Comparison of ENCODE assay signal across 21 cellular contexts in genomic region chr17:76673729-76674128, GRCh38. TPM values are rescaled to one million over a fixed set of nuclear protein-coding genes. Genes with fewer than 3 reads are reported as not detected.
DNase-seq lines count a peak whose midpoint lies in the region; ATAC-seq and TF ChIP-seq lines count a peak whose summit lies in the region.
"Had no signal": no experiment of that assay in that cellular context is flagged by ENCODE, and none has a peak within 500 bp of the region (broad histone marks: within the 10 kb centered on the region; RNA-seq: fewer than 3 reads in every experiment).

No MANE protein-coding gene starts in this region.

- H3K27ac ChIP-seq in left ventricle myocardium inferior (replicated peaks) (peak overlapping the region; percentile 93), right cardiac atrium (ENCODE audit: low read length) (no peak overlapping the region), transverse colon (peak overlapping the region; percentile 89 to 96 (median 94))
- no peak overlapping the region for H3K27ac ChIP-seq in CD4-positive, alpha-beta memory T cell (ENCODE audit: low read depth, low read length)
- H3K27ac ChIP-seq: A549, foreskin keratinocyte, SJCRH30 had no signal

- CTCF ChIA-PET in CD4-positive, alpha-beta memory T cell (lab: Charles Lee; ENCODE audit: partially characterized antibody) = interaction anchor here (0.7 to 2.3 kb wide), 4 partner anchors 10 to 151 kb away, joined by 3 to 8 read pairs (median 4); no protein-coding TSS in a partner anchor

- H3K27me3 ChIP-seq in left ventricle myocardium inferior (ENCODE audit: low read depth) = no peaks in the 10 kb centered on the region
- no peaks in the 10 kb centered on the region for H3K27me3 ChIP-seq in right cardiac atrium (ENCODE audit: control insufficient read depth, insufficient read depth)
- H3K27me3 ChIP-seq in transverse colon = no peaks in the 10 kb centered on the region
- no peaks in the 10 kb centered on the region for H3K27me3 ChIP-seq in CD4-positive, alpha-beta memory T cell (ENCODE audit: insufficient read depth, low read length)
- H3K27me3 ChIP-seq: foreskin keratinocyte, SJCRH30, upper lobe of left lung had no signal

- H3K36me3 Mint-ChIP-seq in CD4-positive, alpha-beta memory T cell = peaks cover 0 to 7% of the 10 kb centered on the region in 2 donors

- no peak for TF ChIP-seq EP300 in transverse colon (IDR thresholded peaks at IDR 0.05; ENCODE audit: low read depth)

- H3K9me3 ChIP-seq in left ventricle myocardium inferior (replicated peaks) (no peaks in the 10 kb centered on the region), right cardiac atrium (ENCODE audit: control insufficient read depth, low read length) (no peaks in the 10 kb centered on the region), transverse colon (no peaks in the 10 kb centered on the region)
- no peaks in the 10 kb centered on the region for H3K9me3 ChIP-seq in CD4-positive, alpha-beta memory T cell (ENCODE audit: control insufficient read depth in 1 of 2, low read length in 2 of 2)
- H3K9me3 ChIP-seq: A549, SJCRH30, upper lobe of left lung had no signal

- POLR2A ChIA-PET in CD4-positive, alpha-beta memory T cell (lab: Charles Lee; ENCODE audit: partially characterized antibody) = interaction anchor here (1.5 kb wide), 1 partner anchor 117 kb away, joined by 3 read pairs; no protein-coding TSS in a partner anchor

- intact Hi-C loops in left ventricle myocardium inferior (cut with micrococcal nuclease) = loop anchor here (10.0 kb wide), 2 partner anchors 51 to 149 kb away; partner anchors contain the start of genes JMJD6 and METTL23
- intact Hi-C loops in right cardiac atrium (cut with DNase I) = no loop called here
- intact Hi-C loops in transverse colon (cut with DNase I; ENCODE audit: low total_unique reads) = no loop called here
- intact Hi-C loops in CD4-positive, alpha-beta memory T cell (cut with micrococcal nuclease) = loop anchor here (5.0 to 10.0 kb wide), 3 partner anchors 51 to 219 kb away; partner anchors contain the start of genes JMJD6, METTL23 and UBE2O

- H3K4me3 ChIP-seq in left ventricle myocardium inferior (no peak overlapping the region), right cardiac atrium (ENCODE audit: low read length) (no peak overlapping the region), fibroblast of mammary gland (ENCODE audit: control insufficient read depth, low read depth, low read length) (no peak overlapping the region), transverse colon (no peak overlapping the region)
- H3K4me3 ChIP-seq in CD4-positive, alpha-beta memory T cell (ENCODE audit: low read length in 2 of 2) = no peak overlapping the region
- H3K4me3 ChIP-seq: A549, SJCRH30, upper lobe of left lung had no signal

- TF ChIP-seq CTCF in left ventricle myocardium inferior (IDR thresholded peaks at IDR 0.05; ENCODE audit: borderline replicate concordance) = no peak
- TF ChIP-seq CTCF in fibroblast of mammary gland (conservative IDR thresholded peaks at IDR 0.05; ENCODE audit: control insufficient read depth, insufficient read depth, low read depth, low read length) = no peak
- no peak for TF ChIP-seq CTCF in transverse colon (IDR thresholded peaks at IDR 0.05)

- no peak for TF ChIP-seq POLR2A in transverse colon (IDR thresholded peaks at IDR 0.05)

- ATAC-seq in right cardiac atrium = no peak
- ATAC-seq in HG03280 (IDR thresholded peaks at IDR 0.05; ENCODE audit: unreplicated experiment) = no peak
- ATAC-seq: A549, foreskin keratinocyte, PC-3 had no signal

- DNase-seq in left ventricle myocardium inferior = no peak
- DNase-seq in right cardiac atrium = no peak
- peak; percentile 86 for DNase-seq in RPMI7951 (ENCODE audit: low read depth)
- DNase-seq in fibroblast of mammary gland (ENCODE audit: low read depth) = peak; percentile 60
- DNase-seq in transverse colon = no peak
- no peak for DNase-seq in GM03348 (ENCODE audit: low spot score)
- no peak for DNase-seq in CD4-positive, alpha-beta memory T cell
- DNase-seq: activated effector memory CD4-positive, alpha-beta T cell treated with Interleukin-2 at 50 U/mL for 16 hours; endodermal cell; foreskin keratinocyte; Kasumi-1; NCI-H1105 treated with DMSO at 0.1 percent for 48 hours; PC-3; SJCRH30; stimulated activated CD4-positive, alpha-beta T cell treated with anti-CD3 and anti-CD28 coated beads, Interleukin-12 subunit alpha, Interleukin-12 subunit beta, amount 100 ng/mL, for 4 hours; stimulated activated naive CD4-positive, alpha-beta T cell treated with Interleukin-2 at 50 U/mL for 16 hours; upper lobe of left lung had no signal

- peaks cover 26% of the 10 kb centered on the region for H3K4me1 ChIP-seq in left ventricle myocardium inferior
- peaks cover 4% of the 10 kb centered on the region for H3K4me1 ChIP-seq in right cardiac atrium (ENCODE audit: control insufficient read depth, insufficient read depth, low read length)
- H3K4me1 ChIP-seq in transverse colon = peaks cover 10 to 43% (median 35%) of the 10 kb centered on the region in 4 donors
- H3K4me1 ChIP-seq in CD4-positive, alpha-beta memory T cell (ENCODE audit: insufficient read depth, low read length) = peaks cover 48% of the 10 kb centered on the region

- in situ Hi-C loops in transverse colon (cut with MboI; ENCODE audit: low pct_ligation_motif_present in 1 of 4, low pct_unique_long_range_greater_than_20kb in 1 of 4, low sequenced_read_pairs in 3 of 4) = no loop called here

- 76% methylated on average over 5 of the region's 5 CpGs for WGBS in right cardiac atrium
- 69 to 72% methylated on average over 2 to 5 of the region's 5 CpGs for WGBS in transverse colon (ENCODE audit: low coverage in 1 of 2), 2 donors

- H3K27ac Mint-ChIP-seq in CD4-positive, alpha-beta memory T cell = peak overlapping the region in 2 of 7 donors; percentile 35 to 57
- H3K27ac Mint-ChIP-seq: endodermal cell had no signal

- peaks cover 24% of the 10 kb centered on the region for H3K36me3 ChIP-seq in left ventricle myocardium inferior
- H3K36me3 ChIP-seq in transverse colon = no peaks in the 10 kb centered on the region
- no peaks in the 10 kb centered on the region for H3K36me3 ChIP-seq in CD4-positive, alpha-beta memory T cell (ENCODE audit: insufficient read depth, low read length)
- H3K36me3 ChIP-seq: SJCRH30 had no signal

- H3K4me1 Mint-ChIP-seq in CD4-positive, alpha-beta memory T cell = peaks cover 22 to 32% (median 29%) of the 10 kb centered on the region in 4 donors

- H3K9me3 Mint-ChIP-seq in CD4-positive, alpha-beta memory T cell = no peaks in the 10 kb centered on the region

- peak overlapping the region in 3 of 8 donors; percentile 17 to 54 (median 46) for H3K4me3 Mint-ChIP-seq in CD4-positive, alpha-beta memory T cell
- H3K4me3 Mint-ChIP-seq: endodermal cell had no signal

- H3K27me3 Mint-ChIP-seq in CD4-positive, alpha-beta memory T cell = no peaks in the 10 kb centered on the region

RNA-seq across cellular contexts. Expression of gene ST6GALNAC1, which starts 30.2 kb away (rescaled TPM):
- total RNA-seq in left ventricle myocardium inferior (3.1 TPM), right cardiac atrium (1 to 10 TPM; 2.4 to 5.0 (median 3.2) TPM), transverse colon (100 to 1,000 TPM; 121 to 281 (median 182) TPM)
- polyA plus RNA-seq in right cardiac atrium = 2.5 TPM
- not detected in 2 replicates for total RNA-seq in RPMI7951 (2014; rRNA removed; shearing (Covaris generic))
- total RNA-seq in CD4-positive, alpha-beta memory T cell = 10 to 100 TPM; 12.7 to 14.6 TPM
- 10 to 100 TPM; 14.3 to 45.8 TPM for polyA plus RNA-seq in CD4-positive, alpha-beta memory T cell
- total RNA-seq: endodermal cell, G401, renal cortical epithelial cell, SJCRH30 had no signal

RNA-seq across cellular contexts. Expression of gene MXRA7, which starts 37.0 kb away (rescaled TPM):
- total RNA-seq in left ventricle myocardium inferior = 411 TPM
- 100 to 1,000 TPM; 461 to 558 (median 512) TPM for total RNA-seq in right cardiac atrium
- 473 TPM for polyA plus RNA-seq in right cardiac atrium
- total RNA-seq in RPMI7951 (2014; rRNA removed; shearing (Covaris generic)) = 59.6 and 59.9 TPM in 2 replicates
- 100 to 1,000 TPM in 1 of 4 donors, 10 to 100 TPM in 3; 31.0 to 633 (median 52.5) TPM for total RNA-seq in transverse colon
- total RNA-seq in CD4-positive, alpha-beta memory T cell = 1 to 10 TPM; 6.3 to 9.2 TPM
- 10 to 100 TPM in 1 of 2 donors, 1 to 10 TPM in 1; 5.3 to 15.0 TPM for polyA plus RNA-seq in CD4-positive, alpha-beta memory T cell

RNA-seq across cellular contexts. Expression of gene JMJD6, which starts 52.7 kb away (rescaled TPM):
- total RNA-seq in left ventricle myocardium inferior (65.2 TPM), right cardiac atrium (10 to 100 TPM; 44.7 to 58.8 (median 57.2) TPM), transverse colon (10 to 100 TPM; 25.4 to 58.4 (median 26.9) TPM)
- polyA plus RNA-seq in right cardiac atrium = 36.7 TPM
- 24.9 and 26.2 TPM in 2 replicates for total RNA-seq in RPMI7951 (2014; rRNA removed; shearing (Covaris generic))
- 10 to 100 TPM; 59.4 to 62.1 TPM for total RNA-seq in CD4-positive, alpha-beta memory T cell
- polyA plus RNA-seq in CD4-positive, alpha-beta memory T cell = 10 to 100 TPM; 22.1 to 40.7 TPM

RNA-seq across cellular contexts. Expression of gene METTL23, which starts 52.9 kb away (rescaled TPM):
- total RNA-seq in left ventricle myocardium inferior (21.0 TPM), right cardiac atrium (10 to 100 TPM; 24.1 to 28.5 (median 25.6) TPM), transverse colon (10 to 100 TPM in 3 of 4 donors, not detected in 1; 11.2 to 34.1 (median 24.7) TPM)
- polyA plus RNA-seq in right cardiac atrium = 32.5 TPM
- 47.9 and 56.9 TPM in 2 replicates for total RNA-seq in RPMI7951 (2014; rRNA removed; shearing (Covaris generic))
- 10 to 100 TPM; 75.5 to 81.4 TPM for total RNA-seq in CD4-positive, alpha-beta memory T cell
- 100 to 1,000 TPM; 134 to 156 TPM for polyA plus RNA-seq in CD4-positive, alpha-beta memory T cell

Comparison
In these comparisons a context has a peak if more than half of its experiments do, and no peak if none do; other contexts are left out.
1. H3K27ac ChIP-seq: peak in left ventricle myocardium inferior (single experiment) and transverse colon (4 of 4); none in right cardiac atrium (single experiment) and CD4-positive, alpha-beta memory T cell (single experiment).
2. intact Hi-C loops: an anchor here in left ventricle myocardium inferior (10.0 kb wide) and CD4-positive, alpha-beta memory T cell (5.0 to 10.0 kb wide); none called in right cardiac atrium and transverse colon.
3. DNase-seq: peak in RPMI7951 (single experiment) and fibroblast of mammary gland (single experiment); none in left ventricle myocardium inferior (single experiment), right cardiac atrium (0 of 3), transverse colon (single experiment), GM03348 (single experiment) and CD4-positive, alpha-beta memory T cell (0 of 5).
4. RNA of gene ST6GALNAC1, which starts 30.2 kb away (total RNA-seq): 121 to 281 TPM in transverse colon; 12.7 to 14.6 TPM in CD4-positive, alpha-beta memory T cell, 2.4 to 5.0 TPM in right cardiac atrium, 3.1 TPM in left ventricle myocardium inferior (single experiment) and not detected in RPMI7951; every median in the first group is over 4 times any median in the second.